In the genomic region with DNA sequence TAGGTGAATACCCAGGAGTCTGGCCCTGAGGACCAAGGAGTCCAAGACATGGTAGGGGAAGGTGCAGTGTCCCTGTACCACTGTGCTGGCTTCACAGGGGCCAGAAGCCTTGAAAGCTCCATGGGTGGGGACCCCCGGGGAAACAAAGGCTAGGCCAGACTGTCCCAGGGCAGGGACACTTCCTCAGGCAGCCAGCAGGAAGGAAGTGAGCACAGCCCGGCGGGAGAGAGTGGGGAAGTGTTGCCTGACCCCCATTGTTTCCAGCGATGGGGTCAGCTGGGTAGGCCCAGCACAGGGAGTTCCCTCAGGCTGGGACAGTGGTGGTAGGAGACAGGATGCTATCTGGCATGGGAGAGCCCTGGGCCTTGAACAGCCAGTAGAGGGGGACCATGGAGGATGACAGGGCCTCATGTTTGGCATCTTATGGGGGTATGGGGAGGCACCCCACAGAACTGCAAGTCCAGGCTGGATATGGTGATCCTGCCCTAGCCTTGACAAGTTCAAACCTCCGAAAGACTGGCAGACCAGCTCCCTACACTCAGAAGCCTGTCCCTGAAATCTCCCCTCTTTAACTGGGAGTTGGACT, we compare ENCODE assay signal across 10 cellular contexts. TPM values are rescaled to one million over a fixed set of nuclear protein-coding genes. Genes with fewer than 3 reads are reported as not detected.
DNase-seq lines count a peak whose midpoint lies in the region; ATAC-seq and TF ChIP-seq lines count a peak whose summit lies in the region.
"Had no signal": no experiment of that assay in that cellular context is flagged by ENCODE, and none has a peak within 500 bp of the region (broad histone marks: within the 10 kb centered on the region; RNA-seq: fewer than 3 reads in every experiment).

No MANE protein-coding gene starts in this region.

- H3K4me3 Mint-ChIP-seq in CD4-positive, alpha-beta memory T cell, result peak overlapping the region in 1 of 8 donors; percentile 35
- H3K4me3 Mint-ChIP-seq in activated CD8-positive, alpha-beta T cell treated with anti-CD3 and anti-CD28 coated beads, Interleukin-2, amount 10 ng/mL, durations not matched to agents 7 days and 5 days, result no peak overlapping the region
- no peak overlapping the region for H3K4me3 Mint-ChIP-seq in T-helper 17 cell
- H3K4me3 Mint-ChIP-seq: activated naive CD8-positive, alpha-beta T cell treated with anti-CD3 and anti-CD28 coated beads, Interleukin-2, amount 50 U/mL, for 24 hours had no signal

- TF ChIP-seq CTCF in right atrium auricular region (IDR thresholded peaks at IDR 0.05), result no peak

- DNase-seq in CD4-positive, alpha-beta memory T cell, result peak in 1 of 5 donors; percentile 27
- no peak for DNase-seq in activated CD8-positive, alpha-beta T cell treated with anti-CD3 and anti-CD28 coated beads, Interleukin-2, amount 10 ng/mL, durations not matched to agents 7 days and 5 days
- DNase-seq in right atrium auricular region (ENCODE audit: low spot score) (peak; percentile 75), activated gamma-delta T cell (lab: John Stamatoyannopoulos, UW) (no peak), NCI-H2196 (lab: John Stamatoyannopoulos, UW; ENCODE audit: unreplicated experiment) (no peak), T-helper 17 cell (no peak)

- ATAC-seq in activated CD8-positive, alpha-beta T cell treated with anti-CD3 and anti-CD28 coated beads, Interleukin-2, amount 10 ng/mL, durations not matched to agents 7 days and 5 days, result no peak
- no peak for ATAC-seq in GM18511 (IDR thresholded peaks at IDR 0.05; ENCODE audit: unreplicated experiment)
- ATAC-seq in T-helper 17 cell, result no peak
- ATAC-seq: left colon had no signal

- H3K9me3 ChIP-seq in CD4-positive, alpha-beta memory T cell (ENCODE audit: control insufficient read depth in 1 of 2, low read length in 2 of 2), result no peaks in the 10 kb centered on the region
- H3K9me3 ChIP-seq in right atrium auricular region (no peaks in the 10 kb centered on the region), T-helper 17 cell (ENCODE audit: control insufficient read depth, low read length, poor library complexity, severe bottlenecking) (no peaks in the 10 kb centered on the region)

- H3K36me3 Mint-ChIP-seq in CD4-positive, alpha-beta memory T cell, result peaks cover 0 to 22% of the 10 kb centered on the region in 2 donors
- H3K36me3 Mint-ChIP-seq in activated CD8-positive, alpha-beta T cell treated with anti-CD3 and anti-CD28 coated beads, Interleukin-2, amount 10 ng/mL, durations not matched to agents 7 days and 5 days (ENCODE audit: low read depth), result peaks cover 21% of the 10 kb centered on the region
- no peaks in the 10 kb centered on the region for H3K36me3 Mint-ChIP-seq in T-helper 17 cell (ENCODE audit: low read depth)

- intact Hi-C loops in CD4-positive, alpha-beta memory T cell (cut with micrococcal nuclease), result loop anchor here (1.0 to 2.0 kb wide), 2 partner anchors 49 to 129 kb away; no protein-coding TSS in a partner anchor

- peaks cover 39% of the 10 kb centered on the region for H3K4me1 ChIP-seq in CD4-positive, alpha-beta memory T cell (ENCODE audit: insufficient read depth, low read length)
- H3K4me1 ChIP-seq in right atrium auricular region (peaks cover 0 to 80% of the 10 kb centered on the region in 2 donors), rectal smooth muscle tissue (ENCODE audit: control insufficient read depth, insufficient read depth, low read length) (peaks cover 33% of the 10 kb centered on the region)

- peaks cover 21 to 56% (median 38%) of the 10 kb centered on the region in 4 donors for H3K4me1 Mint-ChIP-seq in CD4-positive, alpha-beta memory T cell
- H3K4me1 Mint-ChIP-seq in activated CD8-positive, alpha-beta T cell treated with anti-CD3 and anti-CD28 coated beads, Interleukin-2, amount 10 ng/mL, durations not matched to agents 7 days and 5 days (ENCODE audit: low read depth), result peaks cover 46% of the 10 kb centered on the region
- H3K4me1 Mint-ChIP-seq in T-helper 17 cell, result peaks cover 32% of the 10 kb centered on the region

- POLR2A ChIA-PET in CD4-positive, alpha-beta memory T cell (lab: Charles Lee; ENCODE audit: partially characterized antibody), result interaction anchor here (0.6 to 14.4 kb wide), 6 partner anchors 9 to 31 kb away, joined by 3 to 144 read pairs (median 8); a partner anchor contains a TSS
- POLR2A ChIA-PET in activated CD8-positive, alpha-beta T cell treated with anti-CD3 and anti-CD28 coated beads, Interleukin-2, amount 10 ng/mL, durations not matched to agents 7 days and 5 days (lab: Charles Lee), result interaction anchor here (0.8 to 3.8 kb wide), 5 partner anchors 11 to 31 kb away, joined by 4 to 20 read pairs (median 4); a partner anchor contains a TSS

- H3K36me3 ChIP-seq in CD4-positive, alpha-beta memory T cell (ENCODE audit: insufficient read depth, low read length), result peaks cover 10% of the 10 kb centered on the region
- H3K36me3 ChIP-seq in right atrium auricular region (peaks cover 13% of the 10 kb centered on the region), rectal smooth muscle tissue (ENCODE audit: control insufficient read depth, insufficient read depth, low read length) (peaks cover 7% of the 10 kb centered on the region)

- H3K27ac Mint-ChIP-seq in CD4-positive, alpha-beta memory T cell, result peak overlapping the region in 4 of 7 donors; percentile 29 to 90 (median 78)
- peak overlapping the region; percentile 43 for H3K27ac Mint-ChIP-seq in activated CD8-positive, alpha-beta T cell treated with anti-CD3 and anti-CD28 coated beads, Interleukin-2, amount 10 ng/mL, durations not matched to agents 7 days and 5 days
- no peak overlapping the region for H3K27ac Mint-ChIP-seq in T-helper 17 cell

- CTCF ChIA-PET in CD4-positive, alpha-beta memory T cell (lab: Charles Lee; ENCODE audit: partially characterized antibody), result interaction anchor here (0.5 to 5.6 kb wide), 15 partner anchors 8 to 509 kb away, joined by 3 to 37 read pairs (median 5); a partner anchor contains a TSS
- CTCF ChIA-PET in activated CD8-positive, alpha-beta T cell treated with anti-CD3 and anti-CD28 coated beads, Interleukin-2, amount 10 ng/mL, durations not matched to agents 7 days and 5 days (lab: Charles Lee), result interaction anchor here (0.5 to 7.4 kb wide), 21 partner anchors 8 to 1931 kb away, joined by 3 to 113 read pairs (median 7); a partner anchor contains a TSS

- H3K27me3 Mint-ChIP-seq in CD4-positive, alpha-beta memory T cell, result no peaks in the 10 kb centered on the region
- H3K27me3 Mint-ChIP-seq in activated CD8-positive, alpha-beta T cell treated with anti-CD3 and anti-CD28 coated beads, Interleukin-2, amount 10 ng/mL, durations not matched to agents 7 days and 5 days (ENCODE audit: low read depth), result no peaks in the 10 kb centered on the region
- H3K27me3 Mint-ChIP-seq in T-helper 17 cell, result no peaks in the 10 kb centered on the region
- H3K27me3 Mint-ChIP-seq: activated naive CD8-positive, alpha-beta T cell treated with anti-CD3 and anti-CD28 coated beads, Interleukin-2, amount 50 U/mL, for 24 hours had no signal

- H3K27ac ChIP-seq in CD4-positive, alpha-beta memory T cell (ENCODE audit: low read depth, low read length), result no peak overlapping the region
- H3K27ac ChIP-seq in right atrium auricular region (peak overlapping the region; percentile 93), rectal smooth muscle tissue (ENCODE audit: low read depth, low read length) (peak overlapping the region; percentile 38)

- no peak overlapping the region for H3K4me3 ChIP-seq in CD4-positive, alpha-beta memory T cell (ENCODE audit: low read length in 2 of 2)
- H3K4me3 ChIP-seq in right atrium auricular region (no peak overlapping the region), rectal smooth muscle tissue (ENCODE audit: low read length) (no peak overlapping the region)

- peaks cover 0 to 1% (median 0%) of the 10 kb centered on the region in 8 donors for H3K9me3 Mint-ChIP-seq in CD4-positive, alpha-beta memory T cell
- H3K9me3 Mint-ChIP-seq in activated CD8-positive, alpha-beta T cell treated with anti-CD3 and anti-CD28 coated beads, Interleukin-2, amount 10 ng/mL, durations not matched to agents 7 days and 5 days (ENCODE audit: insufficient read depth), result no peaks in the 10 kb centered on the region
- H3K9me3 Mint-ChIP-seq: activated naive CD8-positive, alpha-beta T cell treated with anti-CD3 and anti-CD28 coated beads, Interleukin-2, amount 50 U/mL, for 24 hours had no signal

- H3K27me3 ChIP-seq in CD4-positive, alpha-beta memory T cell (ENCODE audit: insufficient read depth, low read length), result no peaks in the 10 kb centered on the region
- H3K27me3 ChIP-seq in right atrium auricular region (no peaks in the 10 kb centered on the region), rectal smooth muscle tissue (ENCODE audit: control insufficient read depth, insufficient read depth, low read length) (no peaks in the 10 kb centered on the region)

- no peak overlapping the region for H3K9ac ChIP-seq in rectal smooth muscle tissue (ENCODE audit: low read length)

RNA-seq across cellular contexts. Expression of a gene that starts 1.2 kb away (rescaled TPM):
- 1 to 10 TPM; 3.7 to 4.0 TPM for total RNA-seq in CD4-positive, alpha-beta memory T cell
- polyA plus RNA-seq in CD4-positive, alpha-beta memory T cell, result 10 to 100 TPM; 10.3 to 12.3 TPM
- total RNA-seq in activated CD8-positive, alpha-beta T cell treated with anti-CD3 and anti-CD28 coated beads, Interleukin-2, amount 10 ng/mL, durations not matched to agents 7 days and 5 days, result 1 to 10 TPM; 6.5 to 6.8 TPM
- total RNA-seq in right atrium auricular region (100 to 1,000 TPM; 129 to 198 TPM), T-helper 17 cell (1 to 10 TPM; 1.6 to 2.1 TPM)

RNA-seq across cellular contexts. Expression of a gene that starts 4.3 kb away (rescaled TPM):
- 10 to 100 TPM; 25.3 to 30.0 TPM for total RNA-seq in CD4-positive, alpha-beta memory T cell
- 10 to 100 TPM; 45.1 to 45.9 TPM for polyA plus RNA-seq in CD4-positive, alpha-beta memory T cell
- total RNA-seq in activated CD8-positive, alpha-beta T cell treated with anti-CD3 and anti-CD28 coated beads, Interleukin-2, amount 10 ng/mL, durations not matched to agents 7 days and 5 days, result 10 to 100 TPM; 18.5 to 20.8 TPM
- total RNA-seq in right atrium auricular region (10 to 100 TPM; 23.4 to 29.6 TPM), T-helper 17 cell (10 to 100 TPM; 17.7 to 18.0 TPM)

RNA-seq across cellular contexts. Expression of a gene that starts 16.9 kb away (rescaled TPM):
- 10 to 100 TPM; 81.9 to 86.9 TPM for total RNA-seq in CD4-positive, alpha-beta memory T cell
- 10 to 100 TPM; 37.5 to 62.3 TPM for polyA plus RNA-seq in CD4-positive, alpha-beta memory T cell
- 100 to 1,000 TPM; 172 to 174 TPM for total RNA-seq in activated CD8-positive, alpha-beta T cell treated with anti-CD3 and anti-CD28 coated beads, Interleukin-2, amount 10 ng/mL, durations not matched to agents 7 days and 5 days
- total RNA-seq in right atrium auricular region, result 10 to 100 TPM; 18.6 to 25.9 TPM
- 100 to 1,000 TPM in 1 of 2 donors, 10 to 100 TPM in 1; 83.5 to 105 TPM for total RNA-seq in T-helper 17 cell

RNA-seq across cellular contexts. Expression of a gene that starts 20.3 kb away (rescaled TPM):
- under 1 TPM; 0.38 to 0.50 TPM for total RNA-seq in CD4-positive, alpha-beta memory T cell
- under 1 TPM; 0.09 to 0.20 TPM for polyA plus RNA-seq in CD4-positive, alpha-beta memory T cell
- total RNA-seq in activated CD8-positive, alpha-beta T cell treated with anti-CD3 and anti-CD28 coated beads, Interleukin-2, amount 10 ng/mL, durations not matched to agents 7 days and 5 days, result under 1 TPM in 1 of 2 experiments, not detected in 1; 0.16 TPM
- 10 to 100 TPM; 38.1 to 40.8 TPM for total RNA-seq in right atrium auricular region
- total RNA-seq in T-helper 17 cell, result under 1 TPM in 1 of 2 donors, not detected in 1; 0.44 TPM

RNA-seq across cellular contexts. Expression of a gene that starts 21.8 kb away (rescaled TPM):
- total RNA-seq in CD4-positive, alpha-beta memory T cell, result 1 to 10 TPM; 3.7 to 4.2 TPM
- not detected for polyA plus RNA-seq in CD4-positive, alpha-beta memory T cell
- total RNA-seq in activated CD8-positive, alpha-beta T cell treated with anti-CD3 and anti-CD28 coated beads, Interleukin-2, amount 10 ng/mL, durations not matched to agents 7 days and 5 days, result 1 to 10 TPM; 5.0 to 5.1 TPM
- under 1 TPM; 0.26 to 0.31 TPM for total RNA-seq in right atrium auricular region
- 1 to 10 TPM; 1.1 to 1.3 TPM for total RNA-seq in T-helper 17 cell

Comparison
In these comparisons a context has a peak if more than half of its experiments do, and no peak if none do; other contexts are left out.
1. RNA of a gene that starts 1.2 kb away (total RNA-seq): 129 to 198 TPM in right atrium auricular region; 6.5 to 6.8 TPM in activated CD8-positive, alpha-beta T cell treated with anti-CD3 and anti-CD28 coated beads, Interleukin-2, amount 10 ng/mL, durations not matched to agents 7 days and 5 days, 3.7 to 4.0 TPM in CD4-positive, alpha-beta memory T cell and 1.6 to 2.1 TPM in T-helper 17 cell; every median in the first group is over 10 times any median in the second.